ENCODE assay signal across 19 cellular contexts in the genomic region with DNA sequence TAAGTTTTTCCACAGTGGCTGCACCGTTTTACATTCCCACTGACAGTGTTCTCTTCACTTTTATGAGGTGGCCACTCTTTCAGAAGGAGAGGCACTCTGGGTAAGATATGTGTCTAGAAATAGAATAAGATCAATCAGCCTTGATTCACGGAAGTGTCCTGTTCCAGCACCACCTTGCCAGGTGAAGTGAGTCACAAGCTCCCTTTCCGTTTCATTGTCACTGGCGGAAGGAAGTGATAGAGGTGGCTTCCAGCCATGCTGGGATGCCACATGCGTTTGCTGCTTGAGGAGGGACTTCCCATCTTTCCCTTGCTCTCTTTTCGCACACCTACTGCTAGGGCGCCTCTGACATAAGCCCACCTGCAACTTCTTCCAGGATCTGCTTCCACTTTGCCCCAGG.
DNase-seq lines count a peak whose midpoint lies in the region; ATAC-seq, FAIRE-seq and TF ChIP-seq lines count a peak whose summit lies in the region.
"Had no signal": no experiment of that assay in that cellular context is flagged by ENCODE, and none has a peak within 500 bp of the region (broad histone marks: within the 10 kb centered on the region; RNA-seq: fewer than 3 reads in every experiment).

No MANE protein-coding gene starts in this region.

- peak overlapping the region in 2 of 3 donors; percentile 6 to 57 for H3K27ac Mint-ChIP-seq in CD4-positive, CD25-positive, alpha-beta regulatory T cell

- TF ChIP-seq POLR2A in GM12892 (IDR thresholded peaks at IDR 0.05; ENCODE audit: low read depth, low read length) (no peak), testis (IDR thresholded peaks at IDR 0.05) (no peak)

- H3K9me3 ChIP-seq in CD4-positive, CD25-positive, alpha-beta regulatory T cell (ENCODE audit: control insufficient read depth in 2 of 2, low read length in 2 of 2) = no peaks in the 10 kb centered on the region
- H3K9me3 ChIP-seq in testis = no peaks in the 10 kb centered on the region
- H3K9me3 ChIP-seq: esophagus squamous epithelium, SJSA1 had no signal

- no peaks in the 10 kb centered on the region for H3K36me3 Mint-ChIP-seq in CD4-positive, CD25-positive, alpha-beta regulatory T cell
- no peaks in the 10 kb centered on the region for H3K36me3 Mint-ChIP-seq in activated T-cell treated with anti-CD3 and anti-CD28 coated beads, Interleukin-2, amount 50 U/mL, for 4 hours (ENCODE audit: insufficient read depth)

- peak in 1 of 3 donors; percentile 53 for DNase-seq in CD4-positive, CD25-positive, alpha-beta regulatory T cell
- DNase-seq in GM12892 (ENCODE audit: insufficient read length) = no peak
- DNase-seq in activated T-cell treated with anti-CD3 and anti-CD28 coated beads, Interleukin-2, amount 50 U/mL, for 4 hours = peak; percentile 24
- no peak for DNase-seq in testis
- no peak for DNase-seq in GF-D8 (lab: John Stamatoyannopoulos, UW)
- no peak for DNase-seq in DMS114 treated with DMSO at 0.1 percent for 48 hours (lab: John Stamatoyannopoulos, UW; ENCODE audit: unreplicated experiment)
- DNase-seq: anterior cingulate cortex, DMS79 treated with DMSO at 0.1 percent for 48 hours, esophagus squamous epithelium, HCEC 1CT, head of caudate nucleus, NCI-H1105 had no signal

- H3K9me3 Mint-ChIP-seq in CD4-positive, CD25-positive, alpha-beta regulatory T cell = peaks cover 0 to 1% (median 0%) of the 10 kb centered on the region in 7 donors
- H3K9me3 Mint-ChIP-seq in activated T-cell treated with anti-CD3 and anti-CD28 coated beads, Interleukin-2, amount 50 U/mL, for 4 hours = no peaks in the 10 kb centered on the region

- no peak overlapping the region for H3K27ac ChIP-seq in CD4-positive, CD25-positive, alpha-beta regulatory T cell (ENCODE audit: insufficient read depth, low read length, poor library complexity, severe bottlenecking)
- H3K27ac ChIP-seq in testis = no peak overlapping the region

- H3K27me3 ChIP-seq in CD4-positive, CD25-positive, alpha-beta regulatory T cell (ENCODE audit: control insufficient read depth, insufficient read depth, low read length) = no peaks in the 10 kb centered on the region
- no peaks in the 10 kb centered on the region for H3K27me3 ChIP-seq in testis
- H3K27me3 ChIP-seq: esophagus squamous epithelium, SJSA1 had no signal

- H3K4me3 ChIP-seq in CD4-positive, CD25-positive, alpha-beta regulatory T cell (ENCODE audit: low read depth, low read length) = no peak overlapping the region
- no peak overlapping the region for H3K4me3 ChIP-seq in testis
- H3K4me3 ChIP-seq: esophagus squamous epithelium, SJSA1 had no signal

- no peak for ATAC-seq in CD4-positive, CD25-positive, alpha-beta regulatory T cell (ENCODE audit: low read depth in 2 of 2)
- no peak for ATAC-seq in activated T-cell treated with anti-CD3 and anti-CD28 coated beads, Interleukin-2, amount 50 U/mL, for 4 hours
- peak; percentile 35 for ATAC-seq in esophagus mucosa
- ATAC-seq in GM21528 (IDR thresholded peaks at IDR 0.05; ENCODE audit: low FRiP score, unreplicated experiment) = no peak
- ATAC-seq: sciatic nerve had no signal

- H3K4me3 Mint-ChIP-seq in CD4-positive, CD25-positive, alpha-beta regulatory T cell = peak overlapping the region in 2 of 4 donors; percentile 25 to 43
- H3K4me3 Mint-ChIP-seq in activated T-cell treated with anti-CD3 and anti-CD28 coated beads, Interleukin-2, amount 50 U/mL, for 4 hours = no peak overlapping the region

- peaks cover 15 to 40% (median 36%) of the 10 kb centered on the region in 4 donors for H3K4me1 Mint-ChIP-seq in CD4-positive, CD25-positive, alpha-beta regulatory T cell
- peaks cover 51% of the 10 kb centered on the region for H3K4me1 Mint-ChIP-seq in activated T-cell treated with anti-CD3 and anti-CD28 coated beads, Interleukin-2, amount 50 U/mL, for 4 hours (ENCODE audit: low read depth)

- FAIRE-seq in GM12892 (lab: Jason Lieb, UNC) = peak; percentile 65
- FAIRE-seq: colon, TTC549 had no signal

- no peaks in the 10 kb centered on the region for H3K36me3 ChIP-seq in CD4-positive, CD25-positive, alpha-beta regulatory T cell (ENCODE audit: control insufficient read depth, insufficient read depth, low read length)
- H3K36me3 ChIP-seq in testis (ENCODE audit: low read depth, missing control alignments) = no peaks in the 10 kb centered on the region
- H3K36me3 ChIP-seq: esophagus squamous epithelium, SJSA1 had no signal

- intact Hi-C loops in testis (cut with DNase I; ENCODE audit: low total_unique reads) = no loop called here

- WGBS in testis, 2 donors = 81 to 91% methylated on average over 7 of the region's 7 CpGs

- TF ChIP-seq CTCF in testis (IDR thresholded peaks at IDR 0.05) = no peak

- H3K27me3 Mint-ChIP-seq in CD4-positive, CD25-positive, alpha-beta regulatory T cell = no peaks in the 10 kb centered on the region
- no peaks in the 10 kb centered on the region for H3K27me3 Mint-ChIP-seq in activated T-cell treated with anti-CD3 and anti-CD28 coated beads, Interleukin-2, amount 50 U/mL, for 4 hours (ENCODE audit: low read depth)
- H3K27me3 Mint-ChIP-seq: B cell had no signal

- peaks cover 29% of the 10 kb centered on the region for H3K4me1 ChIP-seq in CD4-positive, CD25-positive, alpha-beta regulatory T cell (ENCODE audit: control insufficient read depth, insufficient read depth, low read length, poor library complexity, severe bottlenecking)
- peaks cover 3% of the 10 kb centered on the region for H3K4me1 ChIP-seq in testis
